Comparison of ENCODE assay signal across 13 cellular contexts in the genomic region with DNA sequence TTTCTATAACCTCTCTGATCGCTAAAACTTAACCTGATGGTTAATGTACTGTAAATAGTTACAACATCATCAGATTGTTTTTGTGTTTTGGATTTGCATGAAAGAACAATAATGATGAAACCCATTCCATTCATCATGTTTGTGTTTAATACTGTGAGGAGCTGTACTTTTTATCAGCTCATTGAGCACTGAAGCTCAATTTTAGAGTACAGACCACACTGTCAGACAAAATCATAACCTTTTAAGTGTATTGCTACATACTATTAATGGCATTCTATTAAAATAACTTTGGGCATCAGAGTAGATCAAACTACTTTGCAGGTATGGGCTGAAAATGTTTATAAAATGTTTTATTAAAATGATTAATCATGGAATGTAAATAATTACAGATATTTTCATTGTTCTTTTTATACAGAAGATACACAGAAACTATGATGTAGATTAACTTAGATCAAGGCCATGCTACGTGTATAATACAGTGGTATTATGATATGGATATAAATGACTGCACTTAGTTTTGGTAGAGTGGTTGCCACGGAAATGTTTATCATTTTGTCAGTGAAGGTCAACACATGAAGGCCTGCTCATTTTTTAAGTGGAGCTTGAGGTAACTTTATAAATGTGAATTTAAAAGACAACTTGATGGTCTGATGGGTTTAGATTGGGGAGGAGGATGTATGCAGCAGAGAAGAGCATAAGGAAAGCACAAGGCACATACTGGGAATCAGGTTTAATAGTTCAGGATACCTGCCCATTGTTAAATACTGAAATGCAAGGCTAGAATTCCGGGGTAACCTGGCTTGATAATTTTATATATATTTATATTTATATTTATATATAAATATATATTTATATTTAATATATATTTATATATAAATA. TPM values are rescaled to one million over a fixed set of nuclear protein-coding genes. Genes with fewer than 3 reads are reported as not detected.
DNase-seq lines count a peak whose midpoint lies in the region; ATAC-seq, FAIRE-seq and TF ChIP-seq lines count a peak whose summit lies in the region.
"Had no signal": no experiment of that assay in that cellular context is flagged by ENCODE, and none has a peak within 500 bp of the region (broad histone marks: within the 10 kb centered on the region; RNA-seq: fewer than 3 reads in every experiment).

No MANE protein-coding gene starts in this region.

- no peak for TF ChIP-seq POLR2A in gastroesophageal sphincter (IDR thresholded peaks at IDR 0.05)
- TF ChIP-seq POLR2A in GM12891 (IDR thresholded peaks at IDR 0.05; ENCODE audit: low read depth, low read length): no peak

- no peaks in the 10 kb centered on the region for H3K79me2 ChIP-seq in DND-41 (ENCODE audit: insufficient read depth, low read length)

- TF ChIP-seq EP300 in gastroesophageal sphincter (IDR thresholded peaks at IDR 0.05): no peak

- WGBS in gastroesophageal sphincter (ENCODE audit: low coverage in 1 of 2), 2 donors: 60 to 74% methylated on average over 4 of the region's 4 CpGs

- FAIRE-seq in A204.1 (lab: Jason Lieb, UNC): peak; percentile 11
- FAIRE-seq in GM12891 (lab: Jason Lieb, UNC): no peak

- no peaks in the 10 kb centered on the region for H3K9me3 Mint-ChIP-seq in effector memory CD8-positive, alpha-beta T cell
- H3K9me3 Mint-ChIP-seq: GM23338 had no signal

- H3K9ac ChIP-seq in DND-41 (ENCODE audit: low read depth, low read length): no peak overlapping the region

- no peak overlapping the region for H3K27ac Mint-ChIP-seq in effector memory CD8-positive, alpha-beta T cell
- H3K27ac Mint-ChIP-seq: GM23338 had no signal

- no peak overlapping the region for H3K4me3 Mint-ChIP-seq in effector memory CD8-positive, alpha-beta T cell
- H3K4me3 Mint-ChIP-seq: GM23338 had no signal

- H3K4me1 Mint-ChIP-seq in effector memory CD8-positive, alpha-beta T cell (ENCODE audit: low read depth in 2 of 2): peaks cover 0 to 6% of the 10 kb centered on the region in 2 donors
- H3K4me1 Mint-ChIP-seq: GM23338 had no signal

- no peak for TF ChIP-seq CTCF in DND-41 (IDR thresholded peaks at IDR 0.05; ENCODE audit: borderline replicate concordance, extremely low read depth, low read length, poor library complexity, severe bottlenecking)
- TF ChIP-seq CTCF in gastroesophageal sphincter (IDR thresholded peaks at IDR 0.05): no peak

- H3K36me3 ChIP-seq in DND-41 (ENCODE audit: insufficient read depth, low read length) (no peaks in the 10 kb centered on the region), gastroesophageal sphincter (no peaks in the 10 kb centered on the region)

- H4K20me1 ChIP-seq in DND-41 (ENCODE audit: insufficient read depth, low read length): no peaks in the 10 kb centered on the region

- DNase-seq in DND-41 (no peak), NOMO-1 (lab: John Stamatoyannopoulos, UW; ENCODE audit: unreplicated experiment in 2 of 2) (peak; percentile 46 to 84), middle frontal gyrus (ENCODE audit: extremely low spot score, low spot score) (no peak), GM12891 (ENCODE audit: insufficient read length, low spot score) (no peak)
- DNase-seq in effector memory CD8-positive, alpha-beta T cell: no peak
- DNase-seq: activated effector memory CD4-positive, alpha-beta T cell treated with anti-CD3 and anti-CD28 coated beads, Interleukin-2, amount 50 U/mL, for 16 hours; foreskin keratinocyte; NCI-H187 had no signal

- H3K36me3 Mint-ChIP-seq in effector memory CD8-positive, alpha-beta T cell (ENCODE audit: insufficient read depth): no peaks in the 10 kb centered on the region

- ATAC-seq in DND-41 (ENCODE audit: insufficient read depth, low read depth): peak; percentile 62
- ATAC-seq in effector memory CD8-positive, alpha-beta T cell (replicated peaks): peak; percentile 24
- ATAC-seq in gastroesophageal sphincter: no peak
- no peak for ATAC-seq in HG03520 (IDR thresholded peaks at IDR 0.05; ENCODE audit: unreplicated experiment)
- ATAC-seq: foreskin keratinocyte, GM23338 had no signal

- H3K27ac ChIP-seq in DND-41 (ENCODE audit: low read length) (no peak overlapping the region), gastroesophageal sphincter (no peak overlapping the region)
- H3K27ac ChIP-seq: foreskin keratinocyte had no signal

- no peak overlapping the region for H3K4me2 ChIP-seq in DND-41 (ENCODE audit: insufficient read depth, low read length)
- H3K4me2 ChIP-seq: GM23338 had no signal

- no peak overlapping the region for H3K4me3 ChIP-seq in DND-41 (ENCODE audit: low read depth in 1 of 2, low read length in 2 of 2)
- H3K4me3 ChIP-seq in gastroesophageal sphincter: no peak overlapping the region
- H3K4me3 ChIP-seq: GM23338 had no signal

- H3K27me3 Mint-ChIP-seq in effector memory CD8-positive, alpha-beta T cell: no peaks in the 10 kb centered on the region

- H3K9me3 ChIP-seq in DND-41 (ENCODE audit: insufficient read depth, low read length, severe bottlenecking) (no peaks in the 10 kb centered on the region), gastroesophageal sphincter (no peaks in the 10 kb centered on the region)

- H2AFZ ChIP-seq in DND-41 (ENCODE audit: low read depth, low read length): no peak overlapping the region
- H2AFZ ChIP-seq: GM23338 had no signal

- H3K4me1 ChIP-seq in DND-41 (ENCODE audit: insufficient read depth, low read length): no peaks in the 10 kb centered on the region
- H3K4me1 ChIP-seq in gastroesophageal sphincter: peaks cover 0 to 15% (median 0%) of the 10 kb centered on the region in 3 donors

- no peaks in the 10 kb centered on the region for H3K27me3 ChIP-seq in DND-41 (ENCODE audit: insufficient read depth, low read length, poor library complexity)
- no peaks in the 10 kb centered on the region for H3K27me3 ChIP-seq in gastroesophageal sphincter
- H3K27me3 ChIP-seq: foreskin keratinocyte had no signal

TF ChIP-seq in GM12891, 5 proteins besides CTCF, POLR2A, EP300 and RAD21:
- TF ChIP-seq POLR2AphosphoS5 (IDR thresholded peaks at IDR 0.05; ENCODE audit: low read depth, low read length): no peak
- TF ChIP-seq PAX5 (IDR thresholded peaks at IDR 0.05; ENCODE audit: insufficient read depth, low read length, severe bottlenecking): no peak
- TF ChIP-seq SPI1 (IDR thresholded peaks at IDR 0.05; ENCODE audit: low read depth, low read length): no peak
- TF ChIP-seq TAF1 (IDR thresholded peaks at IDR 0.05; ENCODE audit: low read depth, low read length): no peak
- TF ChIP-seq POU2F2 (IDR thresholded peaks at IDR 0.05; ENCODE audit: low read depth, low read length): no peak
TF ChIP-seq in GM12891: peak in this region for 0.

RNA-seq across cellular contexts. Expression of gene BBS5, which starts 14.5 kb away (rescaled TPM):
- 10 to 100 TPM in 1 of 4 donors, 1 to 10 TPM in 3; 6.9 to 16.2 (median 8.6) TPM for total RNA-seq in gastroesophageal sphincter
- polyA plus RNA-seq in GM12891 (2012; ENCODE audit: low read depth, missing spikeins): 1.0 TPM

RNA-seq across cellular contexts. Expression of gene KLHL41, which starts 44.8 kb away (rescaled TPM):
- total RNA-seq in gastroesophageal sphincter: 10 to 100 TPM in 2 of 4 donors, 1 to 10 TPM in 1, under 1 TPM in 1; 0.69 to 16.2 (median 7.8) TPM
- polyA plus RNA-seq in GM12891 (2012; ENCODE audit: low read depth, missing spikeins): 0.04 TPM
- total RNA-seq: GM23338, HT-29 had no signal
- polyA plus RNA-seq: GM23338 had no signal

Comparison
In these comparisons a context has a peak if more than half of its experiments do, and no peak if none do; other contexts are left out.
1. ATAC-seq: peak in DND-41 (single experiment) and effector memory CD8-positive, alpha-beta T cell (single experiment); none in gastroesophageal sphincter (single experiment) and HG03520 (single experiment).
2. DNase-seq: peak in NOMO-1 (2 of 2); none in DND-41 (single experiment), effector memory CD8-positive, alpha-beta T cell (0 of 3), middle frontal gyrus (single experiment) and GM12891 (single experiment).